ENCODE assay signal across 21 cellular contexts in the genomic region with DNA sequence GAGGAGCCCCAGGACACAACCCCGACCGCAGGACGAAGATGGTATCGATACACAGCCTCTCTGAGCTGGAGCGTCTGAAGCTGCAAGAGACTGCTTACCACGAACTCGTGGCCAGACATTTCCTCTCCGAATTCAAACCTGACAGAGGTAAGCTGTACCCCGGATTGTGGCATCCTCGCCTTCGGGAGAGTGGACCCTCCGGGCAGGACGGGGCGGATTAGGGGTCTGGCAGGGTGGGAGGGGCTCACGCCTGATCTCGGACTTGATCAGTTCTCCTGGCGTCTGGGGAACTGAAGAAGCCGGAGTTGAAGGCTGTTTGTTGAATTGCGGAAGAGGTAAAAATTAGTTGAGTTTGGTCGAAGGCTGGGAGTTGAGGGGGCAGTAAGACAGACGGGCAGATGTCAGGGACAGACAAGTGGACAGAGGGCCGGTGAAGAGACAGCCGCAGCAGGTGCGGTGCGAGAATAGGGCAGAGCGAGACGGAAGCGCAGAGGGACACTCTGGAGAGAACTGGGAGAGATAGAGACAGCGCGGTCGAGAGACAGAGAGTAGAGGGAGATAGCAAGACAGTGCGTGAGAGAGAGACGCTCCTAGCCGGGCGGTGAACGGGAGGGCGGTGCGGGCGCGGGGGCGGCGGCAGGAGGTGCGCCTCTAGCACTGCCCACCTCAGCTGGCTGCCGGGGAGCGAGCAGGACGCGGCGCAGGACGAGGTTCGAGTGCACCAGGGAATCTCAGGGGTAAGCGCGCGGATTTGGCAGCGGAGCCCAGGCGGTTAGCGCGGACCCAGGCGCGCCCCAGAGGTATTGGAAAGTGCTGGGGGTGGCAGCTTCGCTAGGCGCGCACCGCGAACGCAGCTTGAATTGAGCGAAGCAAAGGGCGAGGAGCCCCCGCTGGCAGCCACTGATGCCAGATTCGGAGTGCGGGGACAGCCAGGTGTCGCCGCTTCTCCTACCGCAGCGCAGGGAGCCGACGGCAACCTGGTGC. TPM values are rescaled to one million over a fixed set of nuclear protein-coding genes. Genes with fewer than 3 reads are reported as not detected.
DNase-seq lines count a peak whose midpoint lies in the region; ATAC-seq, FAIRE-seq and TF ChIP-seq lines count a peak whose summit lies in the region.
"Had no signal": no experiment of that assay in that cellular context is flagged by ENCODE, and none has a peak within 500 bp of the region (broad histone marks: within the 10 kb centered on the region; RNA-seq: fewer than 3 reads in every experiment).

No MANE protein-coding gene starts in this region.

- POLR2A ChIA-PET in SK-N-SH (lab: Yijun Ruan, JAX) (no interaction called here), WTC11 (lab: Charles Lee) (interaction anchor here (1.3 kb wide), 1 partner anchor 9 kb away, joined by 3 read pairs; no protein-coding TSS in a partner anchor), A673 (lab: Charles Lee; ENCODE audit: low non-redundant PET) (no interaction called here)

- no peak for DNase-seq in SK-N-SH
- DNase-seq in WTC11 (ENCODE audit: low spot score) = peak; percentile 39
- peak; percentile 53 for DNase-seq in kidney
- no peak for DNase-seq in aorta
- no peak for DNase-seq in A673 (ENCODE audit: low spot score)
- no peak for DNase-seq in T-helper 17 cell
- DNase-seq: ACHN; activated B cell treated with CpG ODN at 0.5 μM for 24 hours; amygdala; HCEC 1CT; IMR-90; NCI-H2081 treated with DMSO at 0.1 percent for 48 hours; stimulated activated naive CD4-positive, alpha-beta T cell treated with Interleukin-2 at 50 U/mL for 16 hours; T-cell had no signal

- H3K27me3 Mint-ChIP-seq in WTC11 (ENCODE audit: low read depth) (peaks cover 93% of the 10 kb centered on the region), T-helper 17 cell (peaks cover 46% of the 10 kb centered on the region)

- no peak overlapping the region for H2AFZ ChIP-seq in SK-N-SH (ENCODE audit: low read depth)

- H3K4me1 Mint-ChIP-seq in WTC11 (peaks cover 32% of the 10 kb centered on the region), T-helper 17 cell (no peaks in the 10 kb centered on the region)
- H3K4me1 Mint-ChIP-seq: activated B cell treated with CpG ODN at 0.5 μM for 24 hours; activated T-helper 17 cell treated with anti-CD3 and anti-CD28 coated beads, Interleukin-2, amount 50 U/mL, for 72 hours had no signal

- no peaks in the 10 kb centered on the region for H3K79me2 ChIP-seq in SK-N-SH (ENCODE audit: insufficient read depth)

- H3K27ac ChIP-seq in SK-N-SH (ENCODE audit: low read depth in 2 of 2, low read length in 1 of 2) (peak overlapping the region in 1 of 2 experiments; percentile 65; a peak in 1 of 4 replicates), kidney (ENCODE audit: low read depth in 2 of 2, low read length in 2 of 2) (no peak overlapping the region), aorta (ENCODE audit: low read depth in 1 of 2, low read length in 2 of 2) (no peak overlapping the region), A673 (ENCODE audit: low read depth, low read length, poor library complexity, severe bottlenecking) (no peak overlapping the region)
- H3K27ac ChIP-seq: RWPE1 had no signal

- H3K9me3 ChIP-seq in SK-N-SH (no peaks in the 10 kb centered on the region), kidney (ENCODE audit: control insufficient read depth in 1 of 2, low read length in 2 of 2) (no peaks in the 10 kb centered on the region), aorta (ENCODE audit: control insufficient read depth, low read length) (no peaks in the 10 kb centered on the region), A673 (ENCODE audit: low read depth, low read length, poor library complexity, severe bottlenecking) (no peaks in the 10 kb centered on the region), T-helper 17 cell (ENCODE audit: control insufficient read depth, low read length, poor library complexity, severe bottlenecking) (no peaks in the 10 kb centered on the region)

- no peak for TF ChIP-seq CTCF in SK-N-SH (IDR thresholded peaks at IDR 0.05)
- no peak for TF ChIP-seq CTCF in WTC11 (IDR thresholded peaks at IDR 0.05)
- TF ChIP-seq CTCF in kidney (IDR thresholded peaks at IDR 0.05; ENCODE audit: borderline replicate concordance, extremely low read depth, insufficient read depth) = no peak
- TF ChIP-seq CTCF in A673 (conservative IDR thresholded peaks at IDR 0.05; ENCODE audit: low read depth, low read length) = no peak

- intact Hi-C loops in kidney (cut with DNase I) = no loop called here
- intact Hi-C loops in aorta (cut with DNase I) = no loop called here
- intact Hi-C loops in A673 (cut with micrococcal nuclease; ENCODE audit: unreplicated experiment) = no loop called here

- CTCF ChIA-PET in SK-N-SH (lab: Yijun Ruan, JAX) = interaction anchor here (0.9 to 1.5 kb wide), 3 partner anchors 9 to 87 kb away, joined by 3 to 6 read pairs (median 4); no protein-coding TSS in a partner anchor
- CTCF ChIA-PET in WTC11 (lab: Charles Lee) = interaction anchor here (0.7 to 2.6 kb wide), 2 partner anchors 9 to 13 kb away, joined by 4 to 25 read pairs; no protein-coding TSS in a partner anchor
- CTCF ChIA-PET in A673 (lab: Charles Lee) = interaction anchor here (1.1 kb wide), 1 partner anchor 13 kb away, joined by 3 read pairs; no protein-coding TSS in a partner anchor

- 26% methylated on average over 55 of the region's 76 CpGs for WGBS in SK-N-SH (ENCODE audit: low lambda C conversion rate)
- 2 to 22% methylated on average over 76 of the region's 76 CpGs for WGBS in aorta, 2 donors

- H3K4me1 ChIP-seq in SK-N-SH (ENCODE audit: control insufficient read depth in 1 of 2, insufficient read depth in 2 of 2, low read depth in 1 of 2, low read length in 1 of 2) = peaks cover 0 to 2% of the 10 kb centered on the region in 2 experiments; a peak in 1 of 4 replicates
- no peaks in the 10 kb centered on the region for H3K4me1 ChIP-seq in kidney (ENCODE audit: control insufficient read depth in 1 of 2, insufficient read depth in 1 of 2, low read depth in 1 of 2, low read length in 2 of 2)
- H3K4me1 ChIP-seq in aorta (ENCODE audit: control insufficient read depth in 1 of 2, insufficient read depth in 2 of 2, low read length in 2 of 2) = no peaks in the 10 kb centered on the region
- H3K4me1 ChIP-seq in A673 (ENCODE audit: insufficient read depth, low read length, poor library complexity, severe bottlenecking) = no peaks in the 10 kb centered on the region

- H3K36me3 Mint-ChIP-seq in WTC11 (peaks cover 6% of the 10 kb centered on the region; the same call in 1 of the 2 replicates), T-helper 17 cell (ENCODE audit: low read depth) (peaks cover 4% of the 10 kb centered on the region)
- H3K36me3 Mint-ChIP-seq: T-cell had no signal

- peak overlapping the region; percentile 24; the same call in 1 of the 2 replicates for H3K4me2 ChIP-seq in SK-N-SH

- peaks cover 21% of the 10 kb centered on the region for H3K27me3 ChIP-seq in SK-N-SH (ENCODE audit: insufficient read depth)
- no peaks in the 10 kb centered on the region for H3K27me3 ChIP-seq in aorta (ENCODE audit: control insufficient read depth in 1 of 2, insufficient read depth in 2 of 2, low read length in 1 of 2)
- peaks cover 88% of the 10 kb centered on the region for H3K27me3 ChIP-seq in A673 (replicated peaks; ENCODE audit: insufficient read depth, low read depth, low read length, poor library complexity)

- no peak overlapping the region for H3K9ac ChIP-seq in SK-N-SH
- H3K9ac ChIP-seq in kidney (ENCODE audit: low read length in 2 of 2) = no peak overlapping the region

- peaks cover 15% of the 10 kb centered on the region for H3K9me3 Mint-ChIP-seq in WTC11
- H3K9me3 Mint-ChIP-seq: activated B cell treated with CpG ODN at 0.5 μM for 24 hours; activated T-helper 17 cell treated with anti-CD3 and anti-CD28 coated beads, Interleukin-2, amount 50 U/mL, for 72 hours; T-cell had no signal

- no TSS peak for BruUV-seq in A673 (replicated peaks; lab: Mats Ljungman, UMichigan)

- H3K9me2 ChIP-seq in SK-N-SH = no peaks in the 10 kb centered on the region

- H3K4me3 Mint-ChIP-seq in WTC11 (peak overlapping the region; percentile 77), T-helper 17 cell (no peak overlapping the region)
- H3K4me3 Mint-ChIP-seq: activated B cell treated with CpG ODN at 0.5 μM for 24 hours; activated T-helper 17 cell treated with anti-CD3 and anti-CD28 coated beads, Interleukin-2, amount 50 U/mL, for 72 hours; T-cell had no signal

- H3K4me3 ChIP-seq in SK-N-SH (ENCODE audit: low read depth in 2 of 2, low read length in 1 of 2) = peak overlapping the region in 1 of 2 experiments; percentile 44; a peak in 2 of 4 replicates
- H3K4me3 ChIP-seq in kidney (ENCODE audit: low read length in 2 of 2) = no peak overlapping the region
- H3K4me3 ChIP-seq in aorta (ENCODE audit: low read length in 2 of 2) = no peak overlapping the region
- no peak overlapping the region for H3K4me3 ChIP-seq in A673 (ENCODE audit: low read depth, low read length, poor library complexity, severe bottlenecking)

- H3K27ac Mint-ChIP-seq in WTC11 (no peak overlapping the region), T-helper 17 cell (no peak overlapping the region)
- H3K27ac Mint-ChIP-seq: activated B cell treated with CpG ODN at 0.5 μM for 24 hours; activated T-helper 17 cell treated with anti-CD3 and anti-CD28 coated beads, Interleukin-2, amount 50 U/mL, for 72 hours had no signal

- ATAC-seq in SK-N-SH treated with all-trans-retinoic acid at 6 μM for 48 hours (no peak), WTC11 (peak; percentile 66), aorta (ENCODE audit: low FRiP score) (peak; percentile 45), HG03095 (IDR thresholded peaks at IDR 0.05; ENCODE audit: unreplicated experiment) (no peak), T-helper 17 cell (no peak)
- ATAC-seq: activated T-helper 17 cell treated with anti-CD3 and anti-CD28 coated beads, Interleukin-2, amount 50 U/mL, for 72 hours; T-cell had no signal

- H4K20me1 ChIP-seq in SK-N-SH (ENCODE audit: insufficient read depth) = no peaks in the 10 kb centered on the region

- TF ChIP-seq RAD21 in SK-N-SH (IDR thresholded peaks at IDR 0.05; ENCODE audit: low read length) = no peak

- TF ChIP-seq EP300 in SK-N-SH (IDR thresholded peaks at IDR 0.05; ENCODE audit: borderline replicate concordance in 1 of 2, low read depth in 1 of 2, low read length in 1 of 2) = no peak

- H3F3A ChIP-seq in SK-N-SH (replicated peaks; ENCODE audit: insufficient read depth) = no peaks in the 10 kb centered on the region

- FAIRE-seq in kidney (lab: Jason Lieb, UNC) = no peak
- FAIRE-seq: G401.6 had no signal

- no peaks in the 10 kb centered on the region for H3K36me3 ChIP-seq in SK-N-SH (replicated peaks in 1 of 2; ENCODE audit: control insufficient read depth in 1 of 2, insufficient read depth in 2 of 2, low read length in 1 of 2)
- no peaks in the 10 kb centered on the region for H3K36me3 ChIP-seq in kidney (ENCODE audit: control insufficient read depth in 1 of 2, insufficient read depth in 2 of 2, low read length in 2 of 2)
- no peaks in the 10 kb centered on the region for H3K36me3 ChIP-seq in aorta (ENCODE audit: control insufficient read depth in 1 of 2, insufficient read depth in 2 of 2, low read length in 1 of 2)
- no peaks in the 10 kb centered on the region for H3K36me3 ChIP-seq in A673 (ENCODE audit: insufficient read depth, low read length, poor library complexity, severe bottlenecking)

RNA-seq across cellular contexts. Expression of a gene that starts 23.9 kb away (rescaled TPM):
- 0.23 and 0.86 TPM in 2 replicates for polyA plus RNA-seq in SK-N-SH (2012; rRNA removed)
- polyA plus RNA-seq in SK-N-SH (2012; cell fraction: cytosol; rRNA removed) = 0.50 and 0.81 TPM in 2 replicates
- 0.37 and 0.50 TPM in 2 replicates for polyA plus RNA-seq in SK-N-SH (2012; cell fraction: nucleus; rRNA removed)
- total RNA-seq in WTC11 (2021) = 0.09 to 0.52 TPM (median 0.21 TPM) in 3 replicates
- total RNA-seq in kidney = 0.13 TPM
- polyA plus RNA-seq in kidney (ENCODE audit: insufficient read depth, low read depth, low replicate concordance) = not detected
- not detected for total RNA-seq in aorta
- not detected for polyA plus RNA-seq in aorta
- not detected in 2 replicates for total RNA-seq in A673 (2021)
- total RNA-seq in T-helper 17 cell = not detected
- total RNA-seq: activated B cell treated with CpG ODN at 0.5 μM for 24 hours; activated T-helper 17 cell treated with anti-CD3 and anti-CD28 coated beads, Interleukin-2, amount 50 U/mL, for 72 hours; fibroblast of villous mesenchyme; IMR-90; lower leg skin; T-cell had no signal
- polyA plus RNA-seq: IMR-90 had no signal

Comparison
In these comparisons a context has a peak if more than half of its experiments do, and no peak if none do; other contexts are left out.
1. DNase-seq: peak in WTC11 (single experiment) and kidney (single experiment); none in SK-N-SH (single experiment), aorta (0 of 2), A673 (single experiment) and T-helper 17 cell (0 of 3).
2. ATAC-seq: peak in WTC11 (single experiment) and aorta (single experiment); none in SK-N-SH treated with all-trans-retinoic acid at 6 μM for 48 hours (single experiment), HG03095 (single experiment) and T-helper 17 cell (single experiment).